Comparison of ENCODE assay signal across 30 cellular contexts in the genomic region with DNA sequence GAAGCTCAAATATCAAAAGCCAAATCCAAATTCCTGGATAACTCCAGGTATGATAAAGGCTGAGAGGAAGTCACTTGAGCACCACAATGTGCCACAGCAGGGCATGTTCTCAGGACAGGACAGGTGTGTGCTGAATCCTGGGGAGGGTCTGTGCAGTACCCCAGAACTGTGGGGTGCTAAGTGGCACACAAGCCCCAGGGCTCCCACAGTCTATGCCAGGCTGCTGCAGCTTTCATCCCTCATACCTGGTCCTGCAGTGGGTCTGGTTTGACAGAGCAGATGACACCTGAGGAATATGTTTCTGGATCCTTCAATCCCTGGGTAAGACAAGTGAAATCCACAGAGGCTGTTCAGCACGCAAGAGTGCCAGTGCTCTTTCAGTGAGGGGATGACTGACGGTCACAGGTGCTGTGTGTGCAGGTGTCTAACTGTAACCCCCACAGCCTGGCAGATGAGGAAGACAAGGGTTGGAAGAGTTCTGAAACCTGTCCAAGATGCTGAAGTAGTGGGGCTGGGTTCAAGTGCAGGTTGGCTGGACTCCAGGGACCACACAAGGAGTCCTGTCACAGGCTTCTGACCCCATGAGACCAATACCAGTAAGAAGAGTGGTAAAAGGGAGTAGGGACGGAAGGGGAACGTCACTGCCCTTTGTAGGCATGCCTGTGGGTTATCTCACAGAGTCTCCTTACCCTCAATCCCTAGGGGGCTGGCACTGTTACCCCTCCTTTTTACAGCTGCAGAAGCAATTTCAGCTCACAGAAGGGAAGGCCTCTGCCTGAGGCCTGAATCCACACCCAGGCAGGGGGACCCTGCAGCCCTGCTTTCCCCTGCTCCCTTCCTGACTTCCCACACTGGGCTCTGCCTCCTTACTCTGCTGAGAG. TPM values are rescaled to one million over a fixed set of nuclear protein-coding genes. Genes with fewer than 3 reads are reported as not detected.
DNase-seq lines count a peak whose midpoint lies in the region; ATAC-seq and TF ChIP-seq lines count a peak whose summit lies in the region.
"Had no signal": no experiment of that assay in that cellular context is flagged by ENCODE, and none has a peak within 500 bp of the region (broad histone marks: within the 10 kb centered on the region; RNA-seq: fewer than 3 reads in every experiment).

No MANE protein-coding gene starts in this region.

- no peaks in the 10 kb centered on the region for H3K9me3 ChIP-seq in SJCRH30 (replicated peaks)
- H3K9me3 ChIP-seq: BE2C, mucosa of descending colon, vagina had no signal

- no peak for ATAC-seq in stimulated activated naive B cell treated with anti-CD40 and anti-IgM and Interleukin-4, amounts not matched to agents 10 μg/mL and 1 μg/mL and 100 μg/mL, for 72 hours (replicated peaks)
- ATAC-seq in HG02870 (IDR thresholded peaks at IDR 0.05; ENCODE audit: unreplicated experiment), result no peak
- ATAC-seq: mucosa of descending colon had no signal

- peak; percentile 38 for DNase-seq in DMS79 treated with DMSO at 0.1 percent for 48 hours (lab: John Stamatoyannopoulos, UW)
- peak; percentile 85 to 92 for DNase-seq in SJCRH30
- no peak for DNase-seq in endothelial cell (ENCODE audit: low spot score)
- DNase-seq in stimulated activated naive B cell treated with anti-CD40 and anti-IgM and Interleukin-4, amounts not matched to agents 10 μg/mL and 1 μg/mL and 100 μg/mL, for 72 hours, result no peak
- DNase-seq in stimulated activated CD4-positive, alpha-beta T cell treated with anti-CD3 and anti-CD28 coated beads, Interleukin-4, amount 100 ng/mL, for 24 hours, result no peak
- DNase-seq in GM19238 (ENCODE audit: insufficient read length, low spot score), result no peak
- DNase-seq: activated CD4-positive, alpha-beta T cell treated with anti-CD3 and anti-CD28 coated beads, Interleukin-2, amount 50 U/mL, for 48 hours; activated CD4-positive, CD25-positive, alpha-beta regulatory T cell treated with anti-CD3 and anti-CD28 coated beads, Interleukin-2, amount 50 U/mL, for 72 hours; activated naive CD4-positive, alpha-beta T cell treated with Interleukin-2 at 50 U/mL for 16 hours; BE2C; GM23248; hippocampal formation; KBM-7; mucosa of descending colon; NCI-H1105; NCI-H187; NCI-H2171 treated with DMSO at 0.1 percent for 48 hours; NCI-H526; PC-9; Right ventricle myocardium superior; stimulated activated naive CD4-positive, alpha-beta T cell had no signal

- H3K27ac Mint-ChIP-seq in endothelial cell (ENCODE audit: unreplicated experiment), result no peak overlapping the region
- peak overlapping the region; percentile 37 for H3K27ac Mint-ChIP-seq in stimulated activated naive B cell treated with anti-CD40 and anti-IgM and Interleukin-4, amounts not matched to agents 10 μg/mL and 1 μg/mL and 100 μg/mL, for 72 hours
- H3K27ac Mint-ChIP-seq: nephron had no signal

- H3K4me1 ChIP-seq in SJCRH30, result peaks cover 51% of the 10 kb centered on the region
- H3K4me1 ChIP-seq: BE2C, vagina had no signal

- no peak overlapping the region for H3K4me3 ChIP-seq in SJCRH30
- H3K4me3 ChIP-seq: GM23248, mucosa of descending colon, PC-9, vagina had no signal

- peaks cover 4% of the 10 kb centered on the region for H3K27me3 Mint-ChIP-seq in endothelial cell (ENCODE audit: unreplicated experiment)
- no peaks in the 10 kb centered on the region for H3K27me3 Mint-ChIP-seq in stimulated activated naive B cell treated with anti-CD40 and anti-IgM and Interleukin-4, amounts not matched to agents 10 μg/mL and 1 μg/mL and 100 μg/mL, for 72 hours

- no peaks in the 10 kb centered on the region for H3K4me1 Mint-ChIP-seq in endothelial cell (ENCODE audit: unreplicated experiment)
- peaks cover 8 to 22% of the 10 kb centered on the region in 2 donors for H3K4me1 Mint-ChIP-seq in stimulated activated naive B cell treated with anti-CD40 and anti-IgM and Interleukin-4, amounts not matched to agents 10 μg/mL and 1 μg/mL and 100 μg/mL, for 72 hours

- H3K9me3 Mint-ChIP-seq in endothelial cell (ENCODE audit: unreplicated experiment), result no peaks in the 10 kb centered on the region
- H3K9me3 Mint-ChIP-seq in stimulated activated naive B cell treated with anti-CD40 and anti-IgM and Interleukin-4, amounts not matched to agents 10 μg/mL and 1 μg/mL and 100 μg/mL, for 72 hours, result no peaks in the 10 kb centered on the region
- H3K9me3 Mint-ChIP-seq: nephron had no signal

- H3K36me3 ChIP-seq in SJCRH30, result no peaks in the 10 kb centered on the region

- no peaks in the 10 kb centered on the region for H3K27me3 ChIP-seq in SJCRH30
- H3K27me3 ChIP-seq: BE2C, vagina had no signal

- H3K27ac ChIP-seq in SJCRH30, result peak overlapping the region; percentile 58
- H3K27ac ChIP-seq: GM23248, PC-9, vagina had no signal

- no peak for TF ChIP-seq CTCF in endothelial cell (IDR thresholded peaks at IDR 0.05; ENCODE audit: unreplicated experiment)

- H3K4me3 Mint-ChIP-seq in endothelial cell (ENCODE audit: unreplicated experiment), result peak overlapping the region; percentile 35
- no peak overlapping the region for H3K4me3 Mint-ChIP-seq in stimulated activated naive B cell treated with anti-CD40 and anti-IgM and Interleukin-4, amounts not matched to agents 10 μg/mL and 1 μg/mL and 100 μg/mL, for 72 hours
- H3K4me3 Mint-ChIP-seq: nephron had no signal

- H3K36me3 Mint-ChIP-seq in endothelial cell (ENCODE audit: low read depth, unreplicated experiment), result peaks cover 29% of the 10 kb centered on the region
- peaks cover 40 to 55% of the 10 kb centered on the region in 2 donors for H3K36me3 Mint-ChIP-seq in stimulated activated naive B cell treated with anti-CD40 and anti-IgM and Interleukin-4, amounts not matched to agents 10 μg/mL and 1 μg/mL and 100 μg/mL, for 72 hours

RNA-seq across cellular contexts. Expression of a gene that starts 14.1 kb away (rescaled TPM):
- total RNA-seq in SJCRH30 (2014; rRNA removed; shearing (Covaris generic)), result 0.04 TPM in 1 of 2 replicates, not detected in the other
- total RNA-seq in endothelial cell (ENCODE audit: unreplicated experiment), result 0.18 TPM
- total RNA-seq: chondrocyte; fibroblast of lung; GM23248; MCF 10A; mucosa of descending colon; osteocyte; PC-9; skeletal muscle tissue; T-helper 2 cell treated with Interferon-gamma antibody and Interleukin-4, amounts not matched to agents 100 ng/mL and 5 ng/mL, for 36 hours; vagina had no signal

Comparison
In these comparisons a context has a peak if more than half of its experiments do, and no peak if none do; other contexts are left out.
1. DNase-seq: peak in DMS79 treated with DMSO at 0.1 percent for 48 hours (single experiment) and SJCRH30 (2 of 2); none in endothelial cell (single experiment), stimulated activated naive B cell treated with anti-CD40 and anti-IgM and Interleukin-4, amounts not matched to agents 10 μg/mL and 1 μg/mL and 100 μg/mL, for 72 hours (single experiment), stimulated activated CD4-positive, alpha-beta T cell treated with anti-CD3 and anti-CD28 coated beads, Interleukin-4, amount 100 ng/mL, for 24 hours (single experiment) and GM19238 (single experiment).